1 cellular context compared by ENCODE assay signal in the genomic region with DNA sequence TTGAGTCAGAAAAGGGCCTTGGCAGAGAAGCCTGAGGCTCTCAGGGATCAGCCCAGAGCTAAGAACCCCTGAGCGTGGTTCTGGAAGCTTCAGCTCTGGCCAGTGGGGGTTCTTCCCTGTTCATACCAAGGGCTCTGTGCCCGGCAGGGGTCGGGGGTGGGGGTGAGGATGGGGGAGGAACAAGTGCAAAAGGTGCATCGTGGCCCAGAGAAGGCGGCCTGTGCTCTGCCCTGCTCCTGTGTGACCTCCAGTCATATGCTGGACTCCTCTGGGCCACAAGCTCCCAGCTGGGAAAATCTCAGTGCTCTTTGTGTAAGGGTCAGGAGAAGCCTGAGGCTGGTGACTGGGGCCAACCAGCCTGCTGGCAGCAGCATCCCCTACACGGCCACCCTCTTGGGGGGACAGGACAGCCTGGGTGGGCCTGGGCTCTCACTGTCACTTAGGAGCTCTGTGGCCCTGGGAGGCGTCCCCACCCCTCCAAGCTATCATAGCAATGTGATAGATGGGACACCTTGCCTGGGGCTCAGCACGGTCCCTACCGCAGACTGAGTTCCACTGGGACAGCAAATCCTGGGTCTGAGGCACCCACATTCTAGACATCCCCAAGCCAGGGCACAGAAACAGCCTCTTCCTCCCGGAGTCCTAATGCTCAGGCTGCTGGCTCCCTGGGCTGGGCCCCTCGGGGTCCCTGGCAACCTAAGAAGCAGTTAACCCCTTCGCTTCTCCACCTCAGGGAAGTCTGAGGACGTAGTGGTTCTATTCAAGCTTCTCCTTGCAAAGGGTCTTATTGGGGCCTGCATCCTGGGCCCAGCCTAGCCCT.
TF ChIP-seq lines count a peak whose summit lies in the region.

No MANE protein-coding gene starts in this region.

TF ChIP-seq in GM23338, 12 proteins besides CTCF, POLR2A, EP300 and RAD21 (continued from another document):
- TF ChIP-seq, protein P1, sequence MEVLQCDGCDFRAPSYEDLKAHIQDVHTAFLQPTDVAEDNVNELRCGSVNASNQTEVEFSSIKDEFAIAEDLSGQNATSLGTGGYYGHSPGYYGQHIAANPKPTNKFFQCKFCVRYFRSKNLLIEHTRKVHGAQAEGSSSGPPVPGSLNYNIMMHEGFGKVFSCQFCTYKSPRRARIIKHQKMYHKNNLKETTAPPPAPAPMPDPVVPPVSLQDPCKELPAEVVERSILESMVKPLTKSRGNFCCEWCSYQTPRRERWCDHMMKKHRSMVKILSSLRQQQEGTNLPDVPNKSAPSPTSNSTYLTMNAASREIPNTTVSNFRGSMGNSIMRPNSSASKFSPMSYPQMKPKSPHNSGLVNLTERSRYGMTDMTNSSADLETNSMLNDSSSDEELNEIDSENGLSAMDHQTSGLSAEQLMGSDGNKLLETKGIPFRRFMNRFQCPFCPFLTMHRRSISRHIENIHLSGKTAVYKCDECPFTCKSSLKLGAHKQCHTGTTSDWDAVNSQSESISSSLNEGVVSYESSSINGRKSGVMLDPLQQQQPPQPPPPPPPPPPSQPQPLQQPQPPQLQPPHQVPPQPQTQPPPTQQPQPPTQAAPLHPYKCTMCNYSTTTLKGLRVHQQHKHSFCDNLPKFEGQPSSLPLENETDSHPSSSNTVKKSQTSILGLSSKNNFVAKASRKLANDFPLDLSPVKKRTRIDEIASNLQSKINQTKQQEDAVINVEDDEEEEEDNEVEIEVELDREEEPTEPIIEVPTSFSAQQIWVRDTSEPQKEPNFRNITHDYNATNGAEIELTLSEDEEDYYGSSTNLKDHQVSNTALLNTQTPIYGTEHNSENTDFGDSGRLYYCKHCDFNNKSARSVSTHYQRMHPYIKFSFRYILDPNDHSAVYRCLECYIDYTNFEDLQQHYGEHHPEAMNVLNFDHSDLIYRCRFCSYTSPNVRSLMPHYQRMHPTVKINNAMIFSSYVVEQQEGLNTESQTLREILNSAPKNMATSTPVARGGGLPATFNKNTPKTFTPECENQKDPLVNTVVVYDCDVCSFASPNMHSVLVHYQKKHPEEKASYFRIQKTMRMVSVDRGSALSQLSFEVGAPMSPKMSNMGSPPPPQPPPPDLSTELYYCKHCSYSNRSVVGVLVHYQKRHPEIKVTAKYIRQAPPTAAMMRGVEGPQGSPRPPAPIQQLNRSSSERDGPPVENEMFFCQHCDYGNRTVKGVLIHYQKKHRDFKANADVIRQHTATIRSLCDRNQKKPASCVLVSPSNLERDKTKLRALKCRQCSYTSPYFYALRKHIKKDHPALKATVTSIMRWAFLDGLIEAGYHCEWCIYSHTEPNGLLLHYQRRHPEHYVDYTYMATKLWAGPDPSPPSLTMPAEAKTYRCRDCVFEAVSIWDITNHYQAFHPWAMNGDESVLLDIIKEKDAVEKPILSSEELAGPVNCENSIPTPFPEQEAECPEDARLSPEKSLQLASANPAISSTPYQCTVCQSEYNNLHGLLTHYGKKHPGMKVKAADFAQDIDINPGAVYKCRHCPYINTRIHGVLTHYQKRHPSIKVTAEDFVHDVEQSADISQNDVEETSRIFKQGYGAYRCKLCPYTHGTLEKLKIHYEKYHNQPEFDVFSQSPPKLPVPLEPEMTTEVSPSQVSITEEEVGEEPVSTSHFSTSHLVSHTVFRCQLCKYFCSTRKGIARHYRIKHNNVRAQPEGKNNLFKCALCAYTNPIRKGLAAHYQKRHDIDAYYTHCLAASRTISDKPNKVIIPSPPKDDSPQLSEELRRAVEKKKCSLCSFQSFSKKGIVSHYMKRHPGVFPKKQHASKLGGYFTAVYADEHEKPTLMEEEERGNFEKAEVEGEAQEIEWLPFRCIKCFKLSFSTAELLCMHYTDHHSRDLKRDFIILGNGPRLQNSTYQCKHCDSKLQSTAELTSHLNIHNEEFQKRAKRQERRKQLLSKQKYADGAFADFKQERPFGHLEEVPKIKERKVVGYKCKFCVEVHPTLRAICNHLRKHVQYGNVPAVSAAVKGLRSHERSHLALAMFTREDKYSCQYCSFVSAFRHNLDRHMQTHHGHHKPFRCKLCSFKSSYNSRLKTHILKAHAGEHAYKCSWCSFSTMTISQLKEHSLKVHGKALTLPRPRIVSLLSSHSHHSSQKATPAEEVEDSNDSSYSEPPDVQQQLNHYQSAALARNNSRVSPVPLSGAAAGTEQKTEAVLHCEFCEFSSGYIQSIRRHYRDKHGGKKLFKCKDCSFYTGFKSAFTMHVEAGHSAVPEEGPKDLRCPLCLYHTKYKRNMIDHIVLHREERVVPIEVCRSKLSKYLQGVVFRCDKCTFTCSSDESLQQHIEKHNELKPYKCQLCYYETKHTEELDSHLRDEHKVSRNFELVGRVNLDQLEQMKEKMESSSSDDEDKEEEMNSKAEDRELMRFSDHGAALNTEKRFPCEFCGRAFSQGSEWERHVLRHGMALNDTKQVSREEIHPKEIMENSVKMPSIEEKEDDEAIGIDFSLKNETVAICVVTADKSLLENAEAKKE (CRISPR knock-in tag; IDR thresholded peaks at IDR 0.05): no peak
- TF ChIP-seq STAT1 (IDR thresholded peaks at IDR 0.05; ENCODE audit: unreplicated experiment): no peak
- TF ChIP-seq EZH2 (IDR thresholded peaks at IDR 0.05; ENCODE audit: low read depth, unreplicated experiment): no peak
